Comparison of ENCODE assay signal across 1 cellular context in genomic region chr22:30326704-30327362, GRCh38.
TF ChIP-seq lines count a peak whose summit lies in the region.

TBC1D10A (minus strand) TSS chr22:30326941; CDS start chr22:30326881, 60 bp downstream.

TF ChIP-seq in HepG2, 621 proteins besides CTCF, POLR2A, EP300 and RAD21 (continued from another document and continues in another):
- TF ChIP-seq, protein P1, sequence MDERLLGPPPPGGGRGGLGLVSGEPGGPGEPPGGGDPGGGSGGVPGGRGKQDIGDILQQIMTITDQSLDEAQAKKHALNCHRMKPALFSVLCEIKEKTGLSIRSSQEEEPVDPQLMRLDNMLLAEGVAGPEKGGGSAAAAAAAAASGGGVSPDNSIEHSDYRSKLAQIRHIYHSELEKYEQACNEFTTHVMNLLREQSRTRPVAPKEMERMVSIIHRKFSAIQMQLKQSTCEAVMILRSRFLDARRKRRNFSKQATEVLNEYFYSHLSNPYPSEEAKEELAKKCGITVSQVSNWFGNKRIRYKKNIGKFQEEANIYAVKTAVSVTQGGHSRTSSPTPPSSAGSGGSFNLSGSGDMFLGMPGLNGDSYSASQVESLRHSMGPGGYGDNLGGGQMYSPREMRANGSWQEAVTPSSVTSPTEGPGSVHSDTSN (CRISPR knock-in tag; IDR thresholded peaks at IDR 0.05): peak; percentile 86
- TF ChIP-seq, protein P2, sequence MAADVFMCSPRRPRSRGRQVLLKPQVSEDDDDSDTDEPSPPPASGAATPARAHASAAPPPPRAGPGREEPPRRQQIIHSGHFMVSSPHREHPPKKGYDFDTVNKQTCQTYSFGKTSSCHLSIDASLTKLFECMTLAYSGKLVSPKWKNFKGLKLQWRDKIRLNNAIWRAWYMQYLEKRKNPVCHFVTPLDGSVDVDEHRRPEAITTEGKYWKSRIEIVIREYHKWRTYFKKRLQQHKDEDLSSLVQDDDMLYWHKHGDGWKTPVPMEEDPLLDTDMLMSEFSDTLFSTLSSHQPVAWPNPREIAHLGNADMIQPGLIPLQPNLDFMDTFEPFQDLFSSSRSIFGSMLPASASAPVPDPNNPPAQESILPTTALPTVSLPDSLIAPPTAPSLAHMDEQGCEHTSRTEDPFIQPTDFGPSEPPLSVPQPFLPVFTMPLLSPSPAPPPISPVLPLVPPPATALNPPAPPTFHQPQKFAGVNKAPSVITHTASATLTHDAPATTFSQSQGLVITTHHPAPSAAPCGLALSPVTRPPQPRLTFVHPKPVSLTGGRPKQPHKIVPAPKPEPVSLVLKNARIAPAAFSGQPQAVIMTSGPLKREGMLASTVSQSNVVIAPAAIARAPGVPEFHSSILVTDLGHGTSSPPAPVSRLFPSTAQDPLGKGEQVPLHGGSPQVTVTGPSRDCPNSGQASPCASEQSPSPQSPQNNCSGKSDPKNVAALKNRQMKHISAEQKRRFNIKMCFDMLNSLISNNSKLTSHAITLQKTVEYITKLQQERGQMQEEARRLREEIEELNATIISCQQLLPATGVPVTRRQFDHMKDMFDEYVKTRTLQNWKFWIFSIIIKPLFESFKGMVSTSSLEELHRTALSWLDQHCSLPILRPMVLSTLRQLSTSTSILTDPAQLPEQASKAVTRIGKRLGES (CRISPR knock-in tag; IDR thresholded peaks at IDR 0.05; ENCODE audit: borderline replicate concordance): no peak
- TF ChIP-seq HNRNPLL (IDR thresholded peaks at IDR 0.05; ENCODE audit: low read depth, low read length, poor library complexity, severe bottlenecking) (no peak), PHB2 (IDR thresholded peaks at IDR 0.05; ENCODE audit: partially characterized antibody) (no peak), ZNF143 (CRISPR knock-in tag; IDR thresholded peaks at IDR 0.05) (no peak), ZNF160 (CRISPR knock-in tag; IDR thresholded peaks at IDR 0.05) (no peak), ZBED4 (CRISPR knock-in tag; IDR thresholded peaks at IDR 0.05; ENCODE audit: borderline replicate concordance) (no peak), NPAS2 (CRISPR knock-in tag; IDR thresholded peaks at IDR 0.05; ENCODE audit: borderline replicate concordance) (no peak), THAP11 (CRISPR knock-in tag; IDR thresholded peaks at IDR 0.05) (no peak), ZNF256 (CRISPR knock-in tag; conservative IDR thresholded peaks at IDR 0.05) (no peak), NR3C1 (CRISPR knock-in tag; IDR thresholded peaks at IDR 0.05) (no peak), ZNF225 (CRISPR knock-in tag; IDR thresholded peaks at IDR 0.05) (no peak), ZNF512 (CRISPR knock-in tag; IDR thresholded peaks at IDR 0.05) (no peak), ARNT2 (CRISPR knock-in tag; IDR thresholded peaks at IDR 0.05; ENCODE audit: low read depth) (peak; percentile 46; the same call in 1 of the 2 replicates), JUN (CRISPR knock-in tag; IDR thresholded peaks at IDR 0.05) (no peak), ZNF788 (CRISPR knock-in tag; IDR thresholded peaks at IDR 0.05; ENCODE audit: borderline replicate concordance) (no peak), SNAI1 (CRISPR knock-in tag; IDR thresholded peaks at IDR 0.05; ENCODE audit: borderline replicate concordance) (no peak), MEIS2 (CRISPR knock-in tag; IDR thresholded peaks at IDR 0.05) (peak; percentile 85), LCORL (IDR thresholded peaks at IDR 0.05) (no peak), LCORL (CRISPR knock-in tag; IDR thresholded peaks at IDR 0.05) (0 out of 2 replicates have a peak, but pooled peaks have one; percentile 20), FLYWCH1 (CRISPR knock-in tag; IDR thresholded peaks at IDR 0.05) (no peak), GABPB1 (CRISPR knock-in tag; IDR thresholded peaks at IDR 0.05) (peak; percentile 45; the same call in 1 of the 2 replicates), FOXP1 (IDR thresholded peaks at IDR 0.05) (no peak), FOXP1 (CRISPR knock-in tag; IDR thresholded peaks at IDR 0.05) (no peak), JDP2 (CRISPR knock-in tag; IDR thresholded peaks at IDR 0.05; ENCODE audit: borderline replicate concordance) (no peak), ZBTB3 (CRISPR knock-in tag; IDR thresholded peaks at IDR 0.05; ENCODE audit: borderline replicate concordance, low read depth) (no peak), AHR (CRISPR knock-in tag; IDR thresholded peaks at IDR 0.05) (no peak), MED1 (CRISPR knock-in tag; IDR thresholded peaks at IDR 0.05) (no peak), IRX3 (CRISPR knock-in tag; IDR thresholded peaks at IDR 0.05; ENCODE audit: borderline replicate concordance, low read depth) (no peak), SAP130 (CRISPR knock-in tag; IDR thresholded peaks at IDR 0.05; ENCODE audit: low read depth) (peak; percentile 84), ARHGAP35 (CRISPR knock-in tag; IDR thresholded peaks at IDR 0.05; ENCODE audit: borderline replicate concordance) (no peak), ZHX2 (IDR thresholded peaks at IDR 0.05; ENCODE audit: low read depth) (no peak), ZHX2 (CRISPR knock-in tag; IDR thresholded peaks at IDR 0.05; ENCODE audit: borderline replicate concordance) (no peak), KDM2A (CRISPR knock-in tag; IDR thresholded peaks at IDR 0.05; ENCODE audit: borderline replicate concordance, low read depth) (no peak), SAFB2 (CRISPR knock-in tag; IDR thresholded peaks at IDR 0.05; ENCODE audit: borderline replicate concordance, low read depth) (no peak), ATF2 (CRISPR knock-in tag; IDR thresholded peaks at IDR 0.05) (no peak)
- TF ChIP-seq, protein P3, sequence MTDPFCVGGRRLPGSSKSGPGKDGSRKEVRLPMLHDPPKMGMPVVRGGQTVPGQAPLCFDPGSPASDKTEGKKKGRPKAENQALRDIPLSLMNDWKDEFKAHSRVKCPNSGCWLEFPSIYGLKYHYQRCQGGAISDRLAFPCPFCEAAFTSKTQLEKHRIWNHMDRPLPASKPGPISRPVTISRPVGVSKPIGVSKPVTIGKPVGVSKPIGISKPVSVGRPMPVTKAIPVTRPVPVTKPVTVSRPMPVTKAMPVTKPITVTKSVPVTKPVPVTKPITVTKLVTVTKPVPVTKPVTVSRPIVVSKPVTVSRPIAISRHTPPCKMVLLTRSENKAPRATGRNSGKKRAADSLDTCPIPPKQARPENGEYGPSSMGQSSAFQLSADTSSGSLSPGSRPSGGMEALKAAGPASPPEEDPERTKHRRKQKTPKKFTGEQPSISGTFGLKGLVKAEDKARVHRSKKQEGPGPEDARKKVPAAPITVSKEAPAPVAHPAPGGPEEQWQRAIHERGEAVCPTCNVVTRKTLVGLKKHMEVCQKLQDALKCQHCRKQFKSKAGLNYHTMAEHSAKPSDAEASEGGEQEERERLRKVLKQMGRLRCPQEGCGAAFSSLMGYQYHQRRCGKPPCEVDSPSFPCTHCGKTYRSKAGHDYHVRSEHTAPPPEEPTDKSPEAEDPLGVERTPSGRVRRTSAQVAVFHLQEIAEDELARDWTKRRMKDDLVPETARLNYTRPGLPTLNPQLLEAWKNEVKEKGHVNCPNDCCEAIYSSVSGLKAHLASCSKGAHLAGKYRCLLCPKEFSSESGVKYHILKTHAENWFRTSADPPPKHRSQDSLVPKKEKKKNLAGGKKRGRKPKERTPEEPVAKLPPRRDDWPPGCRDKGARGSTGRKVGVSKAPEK (CRISPR knock-in tag; IDR thresholded peaks at IDR 0.05; ENCODE audit: borderline replicate concordance): no peak
- TF ChIP-seq, protein P4, sequence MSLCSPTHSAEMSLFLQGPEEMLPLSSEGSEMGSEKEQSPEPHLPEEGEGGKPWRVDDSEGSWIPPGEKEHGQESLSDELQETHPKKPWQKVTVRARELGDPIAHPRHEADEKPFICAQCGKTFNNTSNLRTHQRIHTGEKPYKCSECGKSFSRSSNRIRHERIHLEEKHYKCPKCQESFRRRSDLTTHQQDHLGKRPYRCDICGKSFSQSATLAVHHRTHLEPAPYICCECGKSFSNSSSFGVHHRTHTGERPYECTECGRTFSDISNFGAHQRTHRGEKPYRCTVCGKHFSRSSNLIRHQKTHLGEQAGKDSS (CRISPR knock-in tag; IDR thresholded peaks at IDR 0.05; ENCODE audit: borderline replicate concordance, low read depth): no peak
